Comparison of ENCODE assay signal across 31 cellular contexts in the genomic region with DNA sequence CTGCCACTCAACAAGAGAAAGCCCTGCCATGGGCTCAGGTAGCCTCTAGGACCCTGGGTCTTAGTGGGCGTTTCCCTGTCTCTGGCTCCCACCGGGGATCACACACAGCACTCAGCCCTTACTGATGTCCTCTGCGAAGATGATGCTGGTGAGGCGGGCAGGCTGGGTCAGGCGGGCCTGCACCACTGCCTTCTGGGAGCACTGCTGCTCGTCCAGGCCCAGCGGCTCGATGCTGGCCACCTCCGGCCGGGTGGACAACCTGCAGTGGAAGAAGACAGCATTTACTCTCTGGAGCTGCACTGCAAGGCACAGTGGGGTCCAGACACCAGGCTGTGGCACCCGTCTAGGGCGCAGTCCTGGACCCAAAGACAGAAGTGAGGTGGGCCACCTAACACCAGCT. TPM values are rescaled to one million over a fixed set of nuclear protein-coding genes. Genes with fewer than 3 reads are reported as not detected.
"Had no signal": no experiment of that assay in that cellular context is flagged by ENCODE, and none has a peak within 500 bp of the region (broad histone marks: within the 10 kb centered on the region; RNA-seq: fewer than 3 reads in every experiment).

No MANE protein-coding gene starts in this region.

- ATAC-seq: left colon; left lung; mucosa of descending colon; naive thymus-derived CD4-positive, alpha-beta T cell; natural killer cell treated with Interleukin-12 subunit alpha and Interleukin-12 subunit beta and Interleukin-15 and Interleukin-18, amount 100 ng/mL, for 72 hours; pancreas; right cardiac atrium; sciatic nerve; stimulated activated memory B cell treated with anti-CD40 and anti-IgM and Interleukin-4, amounts not matched to agents 10 μg/mL and 1 μg/mL and 100 μg/mL, for 72 hours; stimulated activated naive CD8-positive, alpha-beta T cell treated with anti-CD3 and anti-CD28 coated beads, Interleukin-15, amount 100 ng/mL, for 72 hours had no signal

- H3K9me3 ChIP-seq: mucosa of descending colon, pancreas, prostate gland, tibial nerve had no signal

- H3K4me1 ChIP-seq: left lung, pancreas, prostate gland, tibial nerve, uterus had no signal

- H3K4me3 ChIP-seq: left lung, lung, mucosa of descending colon, pancreas, prostate gland, skin epidermis, tibial nerve, uterus had no signal

- H3K36me3 ChIP-seq: prostate gland, uterus had no signal

- H3K4me3 Mint-ChIP-seq: immature natural killer cell; mesothelial cell of epicardium; naive thymus-derived CD4-positive, alpha-beta T cell; natural killer cell treated with Interleukin-12 subunit alpha and Interleukin-12 subunit beta and Interleukin-15 and Interleukin-18, amount 100 ng/mL, for 72 hours; stimulated activated memory B cell treated with anti-CD40 and anti-IgM and Interleukin-4, amounts not matched to agents 10 μg/mL and 1 μg/mL and 100 μg/mL, for 72 hours; stimulated activated naive CD8-positive, alpha-beta T cell treated with anti-CD3 and anti-CD28 coated beads, Interleukin-15, amount 100 ng/mL, for 72 hours; type B pancreatic cell had no signal

- DNase-seq: hypothalamus; immature natural killer cell; kidney; left colon; mesendoderm; mucosa of descending colon; naive thymus-derived CD4-positive, alpha-beta T cell; nucleus accumbens; pancreas; retina; right cardiac atrium; stimulated activated CD4-positive, alpha-beta T cell treated with anti-CD3 and anti-CD28 coated beads, Interleukin-1b, Interleukin-23, amount 100 ng/mL, for 48 hours; stimulated activated CD4-positive, alpha-beta T cell treated with anti-CD3 and anti-CD28 coated beads, Interleukin-2, amount 100 ng/mL, for 48 hours; stimulated activated CD4-positive, alpha-beta T cell treated with anti-CD3 and anti-CD28 coated beads, Interleukin-4, amount 100 ng/mL, for 4 hours; stimulated activated CD8-positive, alpha-beta memory T cell treated with anti-CD3 and anti-CD28 coated beads, Interleukin-4, amount 100 ng/mL, for 48 hours; stimulated activated naive CD4-positive, alpha-beta T cell treated with Interleukin-2 at 50 U/mL for 16 hours; stimulated activated naive CD8-positive, alpha-beta T cell treated with anti-CD3 and anti-CD28 coated beads, Interleukin-15, amount 100 ng/mL, for 72 hours; substantia nigra; uterus had no signal

- H3K4me1 Mint-ChIP-seq: mesothelial cell of epicardium had no signal

- H3K27ac ChIP-seq: left lung, pancreas, prostate gland, skin epidermis, tibial nerve, uterus had no signal

- H3K27ac Mint-ChIP-seq: stimulated activated naive CD8-positive, alpha-beta T cell treated with anti-CD3 and anti-CD28 coated beads, Interleukin-15, amount 100 ng/mL, for 72 hours; type B pancreatic cell had no signal

- H3K36me3 Mint-ChIP-seq: type B pancreatic cell had no signal

- H3K9me3 Mint-ChIP-seq: immature natural killer cell; mesothelial cell of epicardium; natural killer cell treated with Interleukin-12 subunit alpha and Interleukin-12 subunit beta and Interleukin-15 and Interleukin-18, amount 100 ng/mL, for 72 hours; stimulated activated naive CD8-positive, alpha-beta T cell treated with anti-CD3 and anti-CD28 coated beads, Interleukin-15, amount 100 ng/mL, for 72 hours; type B pancreatic cell had no signal

- H3K27me3 ChIP-seq: left lung, pancreas, tibial nerve, uterus had no signal

- FAIRE-seq: islet of Langerhans, kidney, pancreas had no signal

- H3K27me3 Mint-ChIP-seq: naive thymus-derived CD4-positive, alpha-beta T cell; natural killer cell treated with Interleukin-12 subunit alpha and Interleukin-12 subunit beta and Interleukin-15 and Interleukin-18, amount 100 ng/mL, for 72 hours; stimulated activated memory B cell treated with anti-CD40 and anti-IgM and Interleukin-4, amounts not matched to agents 10 μg/mL and 1 μg/mL and 100 μg/mL, for 72 hours; stimulated activated naive CD8-positive, alpha-beta T cell treated with anti-CD3 and anti-CD28 coated beads, Interleukin-15, amount 100 ng/mL, for 72 hours; type B pancreatic cell had no signal

RNA-seq across cellular contexts. Expression of gene NUP210, which starts 20.5 kb away (rescaled TPM):
- total RNA-seq: myocyte had no signal
